ENCODE assay signal across 8 cellular contexts in the genomic region with DNA sequence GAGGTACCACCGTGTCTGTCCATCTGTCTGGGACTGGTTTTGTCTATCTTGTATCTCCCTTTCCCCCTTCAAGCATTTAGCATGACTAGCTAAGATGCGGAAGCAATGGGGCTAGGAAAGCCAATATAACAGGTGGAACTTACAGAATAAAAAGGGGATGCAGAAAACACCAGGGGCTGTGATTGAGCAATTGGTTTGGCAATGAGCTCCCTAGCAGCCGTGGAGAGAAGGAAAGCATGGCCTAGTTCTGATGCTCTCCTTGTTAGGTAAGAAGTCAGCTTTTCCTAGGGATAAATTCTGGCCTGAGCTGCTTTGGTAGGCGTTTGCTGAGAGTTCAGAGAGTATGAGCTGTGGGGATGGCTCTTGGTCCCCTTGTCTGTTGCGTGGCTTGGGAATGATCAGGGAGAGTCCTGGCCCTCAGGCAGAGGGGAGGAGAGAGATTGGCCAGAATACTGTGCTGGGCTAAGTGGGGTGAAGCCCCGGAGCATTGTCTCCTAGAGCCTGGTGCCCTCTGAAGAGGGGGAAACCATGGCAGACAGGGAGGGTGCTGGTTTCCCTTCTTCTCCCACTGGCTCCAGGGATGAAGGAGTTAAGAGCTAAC. TPM values are rescaled to one million over a fixed set of nuclear protein-coding genes. Genes with fewer than 3 reads are reported as not detected.
DNase-seq lines count a peak whose midpoint lies in the region; ATAC-seq, FAIRE-seq and TF ChIP-seq lines count a peak whose summit lies in the region.

No MANE protein-coding gene starts in this region.

- peak overlapping the region; percentile 78 for H3K4me3 Mint-ChIP-seq in activated naive CD4-positive, alpha-beta T cell treated with anti-CD3 and anti-CD28 coated beads for 36 hours
- peak overlapping the region; percentile 71 for H3K4me3 Mint-ChIP-seq in activated T-helper 2 cell treated with anti-CD3 and anti-CD28 coated beads, Interferon-gamma antibody, Interleukin-2, Interleukin-4, amounts not matched to agents 10 μg/mL and 5 μg/mL and 100 μg/mL, durations not matched to agents 14 hours and 24 hours and 36 hours (ENCODE audit: low read depth)

- H3K4me1 Mint-ChIP-seq in activated naive CD4-positive, alpha-beta T cell treated with anti-CD3 and anti-CD28 coated beads for 36 hours (ENCODE audit: low read depth) = peaks cover 59% of the 10 kb centered on the region
- peaks cover 36% of the 10 kb centered on the region for H3K4me1 Mint-ChIP-seq in activated T-helper 2 cell treated with anti-CD3 and anti-CD28 coated beads, Interferon-gamma antibody, Interleukin-2, Interleukin-4, amounts not matched to agents 10 μg/mL and 5 μg/mL and 100 μg/mL, durations not matched to agents 14 hours and 24 hours and 36 hours (ENCODE audit: low read depth)

- peak overlapping the region in 1 of 2 donors; percentile 71 for H3K9ac ChIP-seq in kidney (ENCODE audit: low read length in 2 of 2)

- H3K36me3 ChIP-seq in kidney (ENCODE audit: control insufficient read depth in 1 of 2, insufficient read depth in 2 of 2, low read length in 2 of 2) (peaks cover 18 to 42% of the 10 kb centered on the region in 2 donors), tibial nerve (peaks cover 2 to 68% (median 35%) of the 10 kb centered on the region in 3 donors)

- H3K4me3 ChIP-seq in kidney (ENCODE audit: low read length in 2 of 2) (peak overlapping the region; percentile 30 to 83), tibial nerve (peak overlapping the region in 3 of 4 donors; percentile 49 to 61 (median 55))

- H3K9me3 ChIP-seq in kidney (ENCODE audit: control insufficient read depth in 1 of 2, low read length in 2 of 2) (no peaks in the 10 kb centered on the region), tibial nerve (no peaks in the 10 kb centered on the region)

- H3K27ac ChIP-seq in kidney (ENCODE audit: low read depth in 2 of 2, low read length in 2 of 2) (no peak overlapping the region), tibial nerve (peak overlapping the region; percentile 0 to 87 (median 80))

- CTCF ChIA-PET in activated naive CD4-positive, alpha-beta T cell treated with anti-CD3 and anti-CD28 coated beads for 36 hours (lab: Charles Lee) = interaction anchor here (0.6 to 12.5 kb wide), 20 partner anchors 8 to 526 kb away, joined by 3 to 494 read pairs (median 6); a partner anchor contains a TSS

- no peak for ATAC-seq in HG03108 (IDR thresholded peaks at IDR 0.05; ENCODE audit: unreplicated experiment)

- H3K36me3 Mint-ChIP-seq in activated naive CD4-positive, alpha-beta T cell treated with anti-CD3 and anti-CD28 coated beads for 36 hours (ENCODE audit: low read depth) = peaks cover 26% of the 10 kb centered on the region
- H3K36me3 Mint-ChIP-seq in activated T-helper 2 cell treated with anti-CD3 and anti-CD28 coated beads, Interferon-gamma antibody, Interleukin-2, Interleukin-4, amounts not matched to agents 10 μg/mL and 5 μg/mL and 100 μg/mL, durations not matched to agents 14 hours and 24 hours and 36 hours (ENCODE audit: low read depth) = peaks cover 68% of the 10 kb centered on the region

- TF ChIP-seq POLR2A in tibial nerve (IDR thresholded peaks at IDR 0.05) = no peak

- H3K4me1 ChIP-seq in kidney (ENCODE audit: control insufficient read depth in 1 of 2, insufficient read depth in 1 of 2, low read depth in 1 of 2, low read length in 2 of 2) = peaks cover 17 to 40% of the 10 kb centered on the region in 2 donors
- peaks cover 0 to 70% (median 49%) of the 10 kb centered on the region in 4 donors for H3K4me1 ChIP-seq in tibial nerve

- no peaks in the 10 kb centered on the region for H3K27me3 Mint-ChIP-seq in activated naive CD4-positive, alpha-beta T cell treated with anti-CD3 and anti-CD28 coated beads for 36 hours (ENCODE audit: low read depth)
- H3K27me3 Mint-ChIP-seq in activated T-helper 2 cell treated with anti-CD3 and anti-CD28 coated beads, Interferon-gamma antibody, Interleukin-2, Interleukin-4, amounts not matched to agents 10 μg/mL and 5 μg/mL and 100 μg/mL, durations not matched to agents 14 hours and 24 hours and 36 hours (ENCODE audit: low read depth) = no peaks in the 10 kb centered on the region

- FAIRE-seq in kidney (lab: Jason Lieb, UNC) = no peak

- no peak for DNase-seq in activated naive CD4-positive, alpha-beta T cell treated with anti-CD3 and anti-CD28 coated beads for 36 hours
- DNase-seq in activated naive CD4-positive, alpha-beta T cell treated with anti-CD3 and anti-CD28 coated beads, Interleukin-2, amount 50 U/mL, for 16 hours = no peak
- DNase-seq in activated T-helper 2 cell treated with anti-CD3 and anti-CD28 coated beads, Interferon-gamma antibody, Interleukin-2, Interleukin-4, amounts not matched to agents 10 μg/mL and 5 μg/mL and 100 μg/mL, durations not matched to agents 14 hours and 24 hours and 36 hours (ENCODE audit: low spot score) = no peak
- DNase-seq in kidney (no peak), tibial nerve (ENCODE audit: low spot score in 2 of 2) (no peak), posterior vena cava (ENCODE audit: low spot score) (no peak), NCI-H774 (lab: John Stamatoyannopoulos, UW) (no peak)

- H3K9me3 Mint-ChIP-seq in activated naive CD4-positive, alpha-beta T cell treated with anti-CD3 and anti-CD28 coated beads for 36 hours = no peaks in the 10 kb centered on the region
- H3K9me3 Mint-ChIP-seq in activated T-helper 2 cell treated with anti-CD3 and anti-CD28 coated beads, Interferon-gamma antibody, Interleukin-2, Interleukin-4, amounts not matched to agents 10 μg/mL and 5 μg/mL and 100 μg/mL, durations not matched to agents 14 hours and 24 hours and 36 hours = no peaks in the 10 kb centered on the region

- no peaks in the 10 kb centered on the region for H3K27me3 ChIP-seq in tibial nerve

- intact Hi-C loops in activated naive CD4-positive, alpha-beta T cell treated with anti-CD3 and anti-CD28 coated beads for 36 hours (cut with micrococcal nuclease) = no loop called here
- intact Hi-C loops in activated T-helper 2 cell treated with anti-CD3 and anti-CD28 coated beads, Interferon-gamma antibody, Interleukin-2, Interleukin-4, amounts not matched to agents 10 μg/mL and 5 μg/mL and 100 μg/mL, durations not matched to agents 14 hours and 24 hours and 36 hours (cut with micrococcal nuclease) = loop anchor here (1.0 to 5.0 kb wide), 2 partner anchors 16 to 34 kb away; no protein-coding TSS in a partner anchor
- intact Hi-C loops in kidney (cut with DNase I) = no loop called here
- intact Hi-C loops in posterior vena cava (cut with DNase I) = loop anchor here in 1 of 2 donors (5.0 kb wide), 1 partner anchor 34 kb away; no protein-coding TSS in a partner anchor

- 52 to 61% methylated on average over 6 of the region's 6 CpGs for WGBS in tibial nerve, 2 donors

- TF ChIP-seq CTCF in kidney (IDR thresholded peaks at IDR 0.05; ENCODE audit: borderline replicate concordance, extremely low read depth, insufficient read depth) (no peak), tibial nerve (IDR thresholded peaks at IDR 0.05) (no peak)

- no peak for TF ChIP-seq EP300 in tibial nerve (IDR thresholded peaks at IDR 0.05)

- peak overlapping the region; percentile 86 for H3K27ac Mint-ChIP-seq in activated naive CD4-positive, alpha-beta T cell treated with anti-CD3 and anti-CD28 coated beads for 36 hours
- H3K27ac Mint-ChIP-seq in activated T-helper 2 cell treated with anti-CD3 and anti-CD28 coated beads, Interferon-gamma antibody, Interleukin-2, Interleukin-4, amounts not matched to agents 10 μg/mL and 5 μg/mL and 100 μg/mL, durations not matched to agents 14 hours and 24 hours and 36 hours = peak overlapping the region; percentile 24

RNA-seq across cellular contexts. Expression of a gene that starts 7.1 kb away (rescaled TPM):
- total RNA-seq in activated naive CD4-positive, alpha-beta T cell treated with anti-CD3 and anti-CD28 coated beads for 36 hours = 1 to 10 TPM; 8.2 to 8.3 TPM
- total RNA-seq in activated T-helper 2 cell treated with anti-CD3 and anti-CD28 coated beads, Interferon-gamma antibody, Interleukin-2, Interleukin-4, amounts not matched to agents 10 μg/mL and 5 μg/mL and 100 μg/mL, durations not matched to agents 14 hours and 24 hours and 36 hours = 23.3 and 24.0 TPM in 2 replicates
- total RNA-seq in kidney = 34.5 TPM
- polyA plus RNA-seq in kidney (ENCODE audit: insufficient read depth, low read depth, low replicate concordance) = 3.5 TPM
- 10 to 100 TPM in 3 of 4 donors, 1 to 10 TPM in 1; 9.4 to 18.3 (median 12.2) TPM for total RNA-seq in tibial nerve
- 10 to 100 TPM; 20.2 to 20.9 TPM for total RNA-seq in posterior vena cava

RNA-seq across cellular contexts. Expression of a gene that starts 17.4 kb away (rescaled TPM):
- 10 to 100 TPM; 64.4 to 67.5 TPM for total RNA-seq in activated naive CD4-positive, alpha-beta T cell treated with anti-CD3 and anti-CD28 coated beads for 36 hours
- total RNA-seq in activated T-helper 2 cell treated with anti-CD3 and anti-CD28 coated beads, Interferon-gamma antibody, Interleukin-2, Interleukin-4, amounts not matched to agents 10 μg/mL and 5 μg/mL and 100 μg/mL, durations not matched to agents 14 hours and 24 hours and 36 hours = 115 and 119 TPM in 2 replicates
- total RNA-seq in kidney (42.6 TPM), tibial nerve (10 to 100 TPM; 14.1 to 24.3 (median 18.1) TPM), posterior vena cava (10 to 100 TPM in 1 of 2 donors, 1 to 10 TPM in 1; 5.3 to 10.4 TPM)
- polyA plus RNA-seq in kidney (ENCODE audit: insufficient read depth, low read depth, low replicate concordance) = 23.9 TPM

RNA-seq across cellular contexts. Expression of a gene that starts 47.7 kb away (rescaled TPM):
- total RNA-seq in activated naive CD4-positive, alpha-beta T cell treated with anti-CD3 and anti-CD28 coated beads for 36 hours = not detected
- not detected in 2 replicates for total RNA-seq in activated T-helper 2 cell treated with anti-CD3 and anti-CD28 coated beads, Interferon-gamma antibody, Interleukin-2, Interleukin-4, amounts not matched to agents 10 μg/mL and 5 μg/mL and 100 μg/mL, durations not matched to agents 14 hours and 24 hours and 36 hours
- 4.6 TPM for total RNA-seq in kidney
- 393 TPM for polyA plus RNA-seq in kidney (ENCODE audit: insufficient read depth, low read depth, low replicate concordance)
- 1 to 10 TPM in 1 of 4 donors, under 1 TPM in 1, not detected in 2; 0.63 to 1.1 TPM for total RNA-seq in tibial nerve
- 10 to 100 TPM in 1 of 2 donors, 1 to 10 TPM in 1; 5.6 to 17.4 TPM for total RNA-seq in posterior vena cava

Comparison
In these comparisons a context has a peak if more than half of its experiments do, and no peak if none do; other contexts are left out.
1. H3K27ac ChIP-seq: peak in tibial nerve (4 of 4); none in kidney (0 of 2).